8 cellular contexts compared by ENCODE assay signal in the genomic region with DNA sequence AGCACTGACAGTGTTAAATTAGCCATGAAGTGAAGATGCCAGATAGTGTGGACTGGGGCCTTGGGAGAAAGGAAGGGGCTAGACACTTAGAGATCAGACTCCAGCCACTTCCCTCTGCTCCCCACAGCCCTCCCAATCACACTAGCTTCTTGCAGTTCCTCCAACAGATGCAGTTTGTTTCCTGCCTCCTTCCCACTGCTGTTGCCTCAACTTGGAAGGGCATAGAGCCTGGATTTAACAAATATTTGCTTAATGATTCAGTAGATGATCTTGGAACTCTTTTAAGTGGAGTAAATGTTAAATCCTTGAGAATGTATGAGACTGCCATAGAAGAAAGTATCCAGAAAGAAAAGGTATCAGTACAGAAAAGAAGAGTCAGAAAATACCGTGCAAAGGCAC. TPM values are rescaled to one million over a fixed set of nuclear protein-coding genes. Genes with fewer than 3 reads are reported as not detected.
DNase-seq lines count a peak whose midpoint lies in the region; ATAC-seq, FAIRE-seq and TF ChIP-seq lines count a peak whose summit lies in the region.

No MANE protein-coding gene starts in this region.

- H3K9ac ChIP-seq in K562 (ENCODE audit: insufficient read depth in 1 of 2, low read depth in 2 of 2, low read length in 2 of 2): peak overlapping the region in 1 of 2 experiments; percentile 53; a peak in 2 of 4 replicates

- no peak for TF ChIP-seq EP300 in K562 (IDR thresholded peaks at IDR 0.05; ENCODE audit: low read length)

- H2AFZ ChIP-seq in K562 (ENCODE audit: low read depth, low read length): peak overlapping the region; percentile 94

- no peak for TF ChIP-seq CTCF in A673 (conservative IDR thresholded peaks at IDR 0.05; ENCODE audit: low read depth, low read length)
- TF ChIP-seq CTCF in HL-60 (IDR thresholded peaks at IDR 0.05; ENCODE audit: insufficient read depth, low read length): no peak
- TF ChIP-seq CTCF in K562 (IDR thresholded peaks at IDR 0.05 in 2 of 3, conservative IDR thresholded peaks at IDR 0.05 in 1 of 3; ENCODE audit: insufficient read depth in 2 of 3, low read depth in 1 of 3, low read length in 3 of 3): no peak
- TF ChIP-seq CTCF in lung (IDR thresholded peaks at IDR 0.05; ENCODE audit: control extremely low read depth, extremely low read depth): no peak
- no peak for TF ChIP-seq CTCF in vagina (IDR thresholded peaks at IDR 0.05)

- FAIRE-seq in K562 (lab: Jason Lieb, UNC): no peak

- no TSS peak for BruUV-seq in A673 (replicated peaks; lab: Mats Ljungman, UMichigan)
- no TSS peak for BruUV-seq in K562 (replicated peaks; lab: Mats Ljungman, UMichigan)

- H3K4me1 ChIP-seq in A673 (ENCODE audit: insufficient read depth, low read length, poor library complexity, severe bottlenecking) (peaks cover 29% of the 10 kb centered on the region), K562 (replicated peaks in 1 of 2; ENCODE audit: control insufficient read depth in 2 of 2, insufficient read depth in 2 of 2, low read length in 2 of 2) (peaks cover 0 to 7% of the 10 kb centered on the region in 2 experiments; a peak in 3 of 5 replicates), lung (ENCODE audit: control insufficient read depth in 2 of 2, insufficient read depth in 2 of 2, low read length in 2 of 2) (peaks cover 0 to 13% of the 10 kb centered on the region in 2 donors), vagina (peaks cover 41% of the 10 kb centered on the region)

- no peaks in the 10 kb centered on the region for H3K9me3 ChIP-seq in A673 (ENCODE audit: low read depth, low read length, poor library complexity, severe bottlenecking)
- H3K9me3 ChIP-seq in K562 (replicated peaks; ENCODE audit: control insufficient read depth, insufficient read depth, low read depth, low read length): no peaks in the 10 kb centered on the region
- no peaks in the 10 kb centered on the region for H3K9me3 ChIP-seq in lung (ENCODE audit: control insufficient read depth in 2 of 2, insufficient read depth in 1 of 2, low read length in 1 of 2)
- H3K9me3 ChIP-seq in vagina: no peaks in the 10 kb centered on the region

- in situ Hi-C loops in K562 (cut with MboI): no loop called here

- TF ChIP-seq RAD21 in K562 (CRISPR knock-in tag; conservative IDR thresholded peaks at IDR 0.05 in 1 of 2, IDR thresholded peaks at IDR 0.05 in 1 of 2): no peak

- H3K27ac ChIP-seq in A673 (ENCODE audit: low read depth, low read length, poor library complexity, severe bottlenecking) (peak overlapping the region; percentile 99), HL-60 (replicated peaks) (peak overlapping the region; percentile 100), K562 (ENCODE audit: extremely low read depth, low read depth, low read length) (peak overlapping the region; percentile 44), lung (ENCODE audit: low read depth in 1 of 2, low read length in 1 of 2) (peak overlapping the region; percentile 91 to 92), vagina (peak overlapping the region; percentile 96)

- CTCF ChIA-PET in A673 (lab: Charles Lee): no interaction called here
- CTCF ChIA-PET in K562 (lab: Yijun Ruan, JAX; ENCODE audit: low intra/inter-chr PET ratio): interaction anchor here (0.5 kb wide), 1 partner anchor 112 kb away, joined by 3 read pairs; no protein-coding TSS in a partner anchor
- CTCF ChIA-PET in HEK293T (lab: Yijun Ruan, JAX): no interaction called here

- intact Hi-C loops in A673 (cut with micrococcal nuclease; ENCODE audit: unreplicated experiment) (loop anchor here (2.0 to 10.0 kb wide), 4 partner anchors 53 to 853 kb away; a partner anchor contains a TSS), K562 (cut with micrococcal nuclease) (loop anchor here (2.0 to 5.0 kb wide), 4 partner anchors 43 to 79 kb away; a partner anchor contains a TSS), vagina (cut with DNase I) (loop anchor here (5.0 kb wide), 1 partner anchor 52 kb away; a partner anchor contains a TSS)

- DNase-seq in A673 (ENCODE audit: low spot score): no peak
- DNase-seq in HL-60 (ENCODE audit: low read depth in 1 of 2, low spot score in 1 of 2): peak in 1 of 2 experiments; percentile 55
- no peak for DNase-seq in K562 (ENCODE audit: extremely low read depth in 1 of 4, low spot score in 3 of 4)
- DNase-seq in lung (ENCODE audit: low spot score): peak; percentile 46
- no peak for DNase-seq in vagina (ENCODE audit: extremely low spot score in 2 of 2)
- no peak for DNase-seq in mucosa of gallbladder (ENCODE audit: low spot score)
- no peak for DNase-seq in HEK293T (ENCODE audit: extremely low spot score)
- no peak for DNase-seq in islet precursor cell

- TF ChIP-seq POLR2A in K562 (conservative IDR thresholded peaks at IDR 0.05) (no peak), vagina (IDR thresholded peaks at IDR 0.05) (no peak)

- H4K20me1 ChIP-seq in K562 (replicated peaks; ENCODE audit: control insufficient read depth, insufficient read depth, low read length): peaks cover 14% of the 10 kb centered on the region

- H3K79me2 ChIP-seq in K562 (ENCODE audit: control insufficient read depth, insufficient read depth, low read length): peaks cover 38% of the 10 kb centered on the region

- 20% methylated on average over 1 of the region's 1 CpG for WGBS in K562 (ENCODE audit: insufficient coverage, low coverage, missing lambda C conversion rate)
- 47 to 48% methylated on average over 1 of the region's 1 CpG for WGBS in lung, 2 donors

- H3K4me3 ChIP-seq in A673 (ENCODE audit: low read depth, low read length, poor library complexity, severe bottlenecking) (no peak overlapping the region), HL-60 (replicated peaks; ENCODE audit: insufficient read depth, low read length) (peak overlapping the region; percentile 87; the same call in 1 of the 2 replicates), K562 (no peak overlapping the region), lung (no peak overlapping the region), vagina (peak overlapping the region; percentile 90 to 99)

- H3K4me2 ChIP-seq in K562 (ENCODE audit: insufficient read depth, low read length): peak overlapping the region; percentile 96

- ATAC-seq in K562 (no peak), lung (ENCODE audit: insufficient read depth, low FRiP score) (no peak)

- POLR2A ChIA-PET in A673 (lab: Charles Lee; ENCODE audit: low non-redundant PET): no interaction called here
- POLR2A ChIA-PET in K562 (lab: Yijun Ruan, JAX): no interaction called here
- POLR2A ChIA-PET in HEK293T (lab: Yijun Ruan, JAX): interaction anchor here (0.5 to 1.7 kb wide), 3 partner anchors 73 to 260 kb away, joined by 3 to 4 read pairs (median 3); no protein-coding TSS in a partner anchor

- H3K9me1 ChIP-seq in K562 (ENCODE audit: control insufficient read depth, insufficient read depth, low read length): peaks cover 3% of the 10 kb centered on the region

- H3K27me3 ChIP-seq in A673 (replicated peaks; ENCODE audit: insufficient read depth, low read depth, low read length, poor library complexity) (no peaks in the 10 kb centered on the region), HL-60 (ENCODE audit: insufficient read depth, poor library complexity, severe bottlenecking) (no peaks in the 10 kb centered on the region), K562 (ENCODE audit: control insufficient read depth in 2 of 2, insufficient read depth in 2 of 2, low read length in 2 of 2) (no peaks in the 10 kb centered on the region), lung (ENCODE audit: control insufficient read depth, insufficient read depth) (no peaks in the 10 kb centered on the region), vagina (no peaks in the 10 kb centered on the region)

- H3K36me3 ChIP-seq in A673 (ENCODE audit: insufficient read depth, low read length, poor library complexity, severe bottlenecking): peaks cover 24% of the 10 kb centered on the region
- H3K36me3 ChIP-seq in K562 (ENCODE audit: control insufficient read depth, insufficient read depth, low read length): peaks cover 26% of the 10 kb centered on the region
- H3K36me3 ChIP-seq in lung (ENCODE audit: control insufficient read depth in 2 of 2, insufficient read depth in 2 of 2, low read length in 2 of 2): peaks cover 3 to 4% of the 10 kb centered on the region in 2 donors
- peaks cover 0 to 15% of the 10 kb centered on the region in 2 donors for H3K36me3 ChIP-seq in vagina

RNA-seq across cellular contexts. Expression of a gene that starts 1.5 kb away (rescaled TPM):
- total RNA-seq in A673 (2021) (321 and 396 TPM in 2 replicates), K562 (2014; rRNA removed) (151 and 176 TPM in 2 replicates), K562 (2014; rRNA removed; fragmentation: Illumina TruSeq; extraction: Trizol) (211 and 248 TPM in 2 replicates), K562 (2015; rRNA removed; fragmentation: Illumina TruSeq; extraction: Trizol) (206 and 233 TPM in 2 replicates), K562 (2021) (187 and 198 TPM in 2 replicates), lung (100 to 1,000 TPM; 215 to 226 TPM), vagina (128 TPM), mucosa of gallbladder (158 TPM)
- 57.7 and 112 TPM in 2 replicates for total RNA-seq in K562 (2011; cell fraction: chromatin; rRNA removed; ENCODE audit: low replicate concordance)
- total RNA-seq in K562 (2011; cell fraction: nucleolus; rRNA removed): 25.2 and 30.8 TPM in 2 replicates
- total RNA-seq in K562 (2011; cell fraction: nucleoplasm; rRNA removed): 49.5 and 52.8 TPM in 2 replicates
- polyA plus RNA-seq in K562 (2011; rRNA removed) (144 and 198 TPM in 2 replicates), K562 (2014; fragmentation: Illumina TruSeq; extraction: Trizol) (134 and 161 TPM in 2 replicates), K562 (2014; fragmentation: Nextera tagmentation; extraction: Ambion mirVana) (100 to 1,000 TPM; 235 to 244 TPM), K562 (2014; rRNA removed) (110 and 111 TPM in 2 replicates), lung (100 to 1,000 TPM in 1 of 2 donors, 10 to 100 TPM in 1; 37.4 to 126 TPM)
- polyA plus RNA-seq in K562 (2011; cell fraction: cytosol; rRNA removed): 102 and 107 TPM in 2 replicates
- polyA plus RNA-seq in K562 (2011; cell fraction: nucleus; rRNA removed): 40.4 and 50.4 TPM in 2 replicates
- polyA plus RNA-seq in K562 (2012): 94.6 and 173 TPM in 2 replicates
- polyA minus RNA-seq in K562 (2011; rRNA and poly(A)+ RNA removed): 249 and 314 TPM in 2 replicates
- polyA minus RNA-seq in K562 (2011; cell fraction: cytosol; rRNA and poly(A)+ RNA removed): 144 and 167 TPM in 2 replicates
- polyA minus RNA-seq in K562 (2011; cell fraction: nucleus; rRNA and poly(A)+ RNA removed): 53.3 and 84.3 TPM in 2 replicates

RNA-seq across cellular contexts. Expression of a gene that starts 54.2 kb away (rescaled TPM):
- 69.6 and 73.3 TPM in 2 replicates for total RNA-seq in A673 (2021)
- 144 and 391 TPM in 2 replicates for total RNA-seq in K562 (2011; cell fraction: chromatin; rRNA removed; ENCODE audit: low replicate concordance)
- 62.0 and 72.6 TPM in 2 replicates for total RNA-seq in K562 (2011; cell fraction: nucleolus; rRNA removed)
- total RNA-seq in K562 (2011; cell fraction: nucleoplasm; rRNA removed): 115 and 119 TPM in 2 replicates
- total RNA-seq in K562 (2014; rRNA removed): 23.0 and 29.3 TPM in 2 replicates
- 47.0 and 58.5 TPM in 2 replicates for total RNA-seq in K562 (2014; rRNA removed; fragmentation: Illumina TruSeq; extraction: Trizol)
- 42.5 and 45.4 TPM in 2 replicates for total RNA-seq in K562 (2015; rRNA removed; fragmentation: Illumina TruSeq; extraction: Trizol)
- total RNA-seq in K562 (2021): 29.7 and 29.9 TPM in 2 replicates
- polyA plus RNA-seq in K562 (2011; rRNA removed): 93.4 and 99.2 TPM in 2 replicates
- polyA plus RNA-seq in K562 (2011; cell fraction: cytosol; rRNA removed): 11.1 and 32.7 TPM in 2 replicates
- polyA plus RNA-seq in K562 (2011; cell fraction: nucleus; rRNA removed): 97.4 and 180 TPM in 2 replicates
- polyA plus RNA-seq in K562 (2012): 25.6 and 26.7 TPM in 2 replicates
- 32.1 and 33.9 TPM in 2 replicates for polyA plus RNA-seq in K562 (2014; fragmentation: Illumina TruSeq; extraction: Trizol)
- 10 to 100 TPM; 49.3 to 50.7 TPM for polyA plus RNA-seq in K562 (2014; fragmentation: Nextera tagmentation; extraction: Ambion mirVana)
- polyA plus RNA-seq in K562 (2014; rRNA removed): 45.2 and 49.2 TPM in 2 replicates
- 94.3 and 125 TPM in 2 replicates for polyA minus RNA-seq in K562 (2011; rRNA and poly(A)+ RNA removed)
- 19.3 and 25.7 TPM in 2 replicates for polyA minus RNA-seq in K562 (2011; cell fraction: cytosol; rRNA and poly(A)+ RNA removed)
- polyA minus RNA-seq in K562 (2011; cell fraction: nucleus; rRNA and poly(A)+ RNA removed): 53.2 and 93.0 TPM in 2 replicates
- total RNA-seq in lung: 100 to 1,000 TPM in 1 of 2 donors, 10 to 100 TPM in 1; 82.9 to 516 TPM
- polyA plus RNA-seq in lung: 100 to 1,000 TPM in 1 of 2 donors, 10 to 100 TPM in 1; 69.1 to 528 TPM
- 184 TPM for total RNA-seq in vagina
- total RNA-seq in mucosa of gallbladder: 98.8 TPM

Comparison
In these comparisons a context has a peak if more than half of its experiments do, and no peak if none do; other contexts are left out.
1. H3K27ac ChIP-seq: peak in every context shown above with its lines; median percentile 100 in HL-60; 99 in A673; 96 in vagina; 92 in lung; 44 in K562.
2. H3K4me3 ChIP-seq: peak in HL-60 (single experiment) and vagina (2 of 2); none in A673 (single experiment), K562 (single experiment) and lung (single experiment).